ENCODE assay signal across 8 cellular contexts in genomic region chr1:205141236-205142104, GRCh38. TPM values are rescaled to one million over a fixed set of nuclear protein-coding genes. Genes with fewer than 3 reads are reported as not detected.
DNase-seq lines count a peak whose midpoint lies in the region; ATAC-seq and TF ChIP-seq lines count a peak whose summit lies in the region.

No MANE protein-coding gene starts in this region.

- no peaks in the 10 kb centered on the region for H3K27me3 Mint-ChIP-seq in Caco-2 (ENCODE audit: insufficient read depth, unreplicated experiment)
- H3K27me3 Mint-ChIP-seq in activated CD4-positive, alpha-beta T cell treated with anti-CD3 and anti-CD28 coated beads for 36 hours: no peaks in the 10 kb centered on the region

- DNase-seq in Caco-2 (peak; percentile 56 to 72), HEK293T (ENCODE audit: extremely low spot score) (peak; percentile 88), NCI-H446 treated with DMSO at 0.1 percent for 48 hours (lab: John Stamatoyannopoulos, UW) (peak; percentile 66), choroid plexus epithelial cell (ENCODE audit: low read depth) (peak; percentile 94)
- DNase-seq in activated CD4-positive, alpha-beta T cell treated with anti-CD3 and anti-CD28 coated beads for 36 hours: peak; percentile 88
- peak; percentile 57 to 66 for DNase-seq in stimulated activated CD4-positive, alpha-beta T cell treated with anti-CD3 and anti-CD28 coated beads, Interleukin-4, amount 100 ng/mL, for 4 hours

- no peaks in the 10 kb centered on the region for H3K27me3 ChIP-seq in Caco-2 (replicated peaks; ENCODE audit: control insufficient read depth, insufficient read depth, low read length)
- no peaks in the 10 kb centered on the region for H3K27me3 ChIP-seq in liver (ENCODE audit: control insufficient read depth in 4 of 4, insufficient read depth in 4 of 4, low read length in 3 of 4)

- H3K4me3 Mint-ChIP-seq in Caco-2 (ENCODE audit: unreplicated experiment): no peak overlapping the region
- H3K4me3 Mint-ChIP-seq in activated CD4-positive, alpha-beta T cell treated with anti-CD3 and anti-CD28 coated beads for 36 hours: no peak overlapping the region

- H3K9me3 Mint-ChIP-seq in Caco-2 (ENCODE audit: unreplicated experiment): no peaks in the 10 kb centered on the region
- H3K9me3 Mint-ChIP-seq in activated CD4-positive, alpha-beta T cell treated with anti-CD3 and anti-CD28 coated beads for 36 hours (ENCODE audit: low read depth): no peaks in the 10 kb centered on the region

- H3K36me3 ChIP-seq in Caco-2 (ENCODE audit: control insufficient read depth, insufficient read depth, low read length) (no peaks in the 10 kb centered on the region), liver (ENCODE audit: control insufficient read depth in 4 of 4, insufficient read depth in 3 of 4, low read depth in 1 of 4, low read length in 3 of 4) (no peaks in the 10 kb centered on the region)

- H3K4me1 ChIP-seq in Caco-2 (peaks cover 15% of the 10 kb centered on the region), liver (ENCODE audit: control insufficient read depth in 4 of 4, insufficient read depth in 4 of 4, low read length in 3 of 4) (peaks cover 4 to 14% (median 8%) of the 10 kb centered on the region in 4 donors)

- TF ChIP-seq CTCF in Caco-2 (IDR thresholded peaks at IDR 0.05; ENCODE audit: insufficient read depth in 1 of 2, low read depth in 1 of 2, low read length in 1 of 2, severe bottlenecking in 1 of 2, unreplicated experiment in 1 of 2) (peak; percentile 66 to 67), choroid plexus epithelial cell (conservative IDR thresholded peaks at IDR 0.05; ENCODE audit: low read depth, low read length) (peak; percentile 81), liver (IDR thresholded peaks at IDR 0.05; ENCODE audit: low read depth, low read length, missing input control) (peak; percentile 79)

- CTCF ChIA-PET in Caco-2 (lab: Charles Lee) (interaction anchor here (0.6 to 1.6 kb wide), 14 partner anchors 10 to 608 kb away, joined by 3 to 14 read pairs (median 4); partner anchors contain the start of genes RBBP5 and TMCC2), HEK293T (lab: Yijun Ruan, JAX) (interaction anchor here (0.6 to 2.3 kb wide), 15 partner anchors 9 to 300 kb away, joined by 3 to 21 read pairs (median 4); partner anchors contain the start of gene TMCC2)
- CTCF ChIA-PET in activated CD4-positive, alpha-beta T cell treated with anti-CD3 and anti-CD28 coated beads for 36 hours (lab: Charles Lee): interaction anchor here (0.6 to 2.4 kb wide), 52 partner anchors 9 to 352 kb away, joined by 3 to 27 read pairs (median 4); partner anchors contain the start of genes NUAK2, RBBP5 and TMCC2

- no peak overlapping the region for H3K27ac ChIP-seq in liver (ENCODE audit: low read depth in 1 of 2, low read length in 2 of 2)

- POLR2A ChIA-PET in Caco-2 (lab: Charles Lee) (interaction anchor here (0.6 kb wide), 1 partner anchor 17 kb away, joined by 6 read pairs; no protein-coding TSS in a partner anchor), HEK293T (lab: Yijun Ruan, JAX) (interaction anchor here (0.7 to 1.4 kb wide), 2 partner anchors 19 to 21 kb away, joined by 3 read pairs; no protein-coding TSS in a partner anchor)
- POLR2A ChIA-PET in activated CD4-positive, alpha-beta T cell treated with anti-CD3 and anti-CD28 coated beads for 36 hours (lab: Charles Lee): interaction anchor here (0.7 kb wide), 2 partner anchors 17 to 172 kb away, joined by 4 read pairs; no protein-coding TSS in a partner anchor

- no TSS peak for BruUV-seq in Caco-2 (replicated peaks; lab: Mats Ljungman, UMichigan)

- H3K4me3 ChIP-seq in Caco-2 (ENCODE audit: low read depth, low read length) (no peak overlapping the region), choroid plexus epithelial cell (ENCODE audit: low read depth, low read length) (peak overlapping the region; percentile 22), liver (ENCODE audit: low read depth in 1 of 3, low read length in 3 of 3) (peak overlapping the region in 1 of 3 donors; percentile 10)

- 17% methylated on average over 12 of the region's 12 CpGs for WGBS in liver

- no peaks in the 10 kb centered on the region for H3K36me3 Mint-ChIP-seq in Caco-2 (ENCODE audit: insufficient read depth, unreplicated experiment)
- peaks cover 4% of the 10 kb centered on the region for H3K36me3 Mint-ChIP-seq in activated CD4-positive, alpha-beta T cell treated with anti-CD3 and anti-CD28 coated beads for 36 hours (ENCODE audit: low read depth)

- intact Hi-C loops in Caco-2 (cut with micrococcal nuclease; ENCODE audit: unreplicated experiment): loop anchor here (1.0 kb wide), 3 partner anchors 19 to 152 kb away; no protein-coding TSS in a partner anchor
- intact Hi-C loops in activated CD4-positive, alpha-beta T cell treated with anti-CD3 and anti-CD28 coated beads for 36 hours (cut with DNase I, micrococcal nuclease): loop anchor here (1.0 kb wide), 4 partner anchors 19 to 152 kb away; no protein-coding TSS in a partner anchor

- no peaks in the 10 kb centered on the region for H3K9me3 ChIP-seq in Caco-2
- H3K9me3 ChIP-seq in liver (ENCODE audit: control insufficient read depth in 4 of 4, low read length in 3 of 4): no peaks in the 10 kb centered on the region

- peak; percentile 77 to 84 for TF ChIP-seq RAD21 in liver (IDR thresholded peaks at IDR 0.05)

- peaks cover 11% of the 10 kb centered on the region for H3K4me1 Mint-ChIP-seq in Caco-2 (ENCODE audit: low read depth, unreplicated experiment)
- peaks cover 3% of the 10 kb centered on the region for H3K4me1 Mint-ChIP-seq in activated CD4-positive, alpha-beta T cell treated with anti-CD3 and anti-CD28 coated beads for 36 hours

- peak; percentile 96 for ATAC-seq in activated CD4-positive, alpha-beta T cell treated with anti-CD3 and anti-CD28 coated beads for 36 hours
- no peak for ATAC-seq in HG03520 (IDR thresholded peaks at IDR 0.05; ENCODE audit: unreplicated experiment)

- H3K27ac Mint-ChIP-seq in Caco-2 (ENCODE audit: unreplicated experiment): no peak overlapping the region
- H3K27ac Mint-ChIP-seq in activated CD4-positive, alpha-beta T cell treated with anti-CD3 and anti-CD28 coated beads for 36 hours: no peak overlapping the region

- H3K9ac ChIP-seq in liver (ENCODE audit: low read depth in 1 of 2, low read length in 2 of 2): no peak overlapping the region

TF ChIP-seq in HEK293T, 16 proteins besides CTCF, POLR2A, EP300 and RAD21:
- TF ChIP-seq FOXM1 (IDR thresholded peaks at IDR 0.05; ENCODE audit: borderline replicate concordance) (no peak), SUZ12 (IDR thresholded peaks at IDR 0.05) (no peak), FOXK2 (IDR thresholded peaks at IDR 0.05) (no peak), FOXA1 (IDR thresholded peaks at IDR 0.05) (no peak)

TF ChIP-seq in liver, 16 proteins besides CTCF, POLR2A, EP300 and RAD21:
- TF ChIP-seq, protein P1, sequence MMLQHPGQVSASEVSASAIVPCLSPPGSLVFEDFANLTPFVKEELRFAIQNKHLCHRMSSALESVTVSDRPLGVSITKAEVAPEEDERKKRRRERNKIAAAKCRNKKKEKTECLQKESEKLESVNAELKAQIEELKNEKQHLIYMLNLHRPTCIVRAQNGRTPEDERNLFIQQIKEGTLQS (IDR thresholded peaks at IDR 0.05): no peak
- TF ChIP-seq YY1 (IDR thresholded peaks at IDR 0.05): peak; percentile 17
- no peak for TF ChIP-seq TAF1 (conservative IDR thresholded peaks at IDR 0.05)
- no peak for TF ChIP-seq SP1 (IDR thresholded peaks at IDR 0.05)
- TF ChIP-seq FOXA2 (IDR thresholded peaks at IDR 0.05): no peak
TF ChIP-seq in liver: peak in this region for 1.

RNA-seq across cellular contexts. Expression of gene RBBP5, which starts 19.7 kb away (rescaled TPM):
- total RNA-seq in Caco-2 (2022) (17.9 and 19.0 TPM in 2 replicates), liver (10 to 100 TPM; 11.6 to 12.0 TPM)
- total RNA-seq in activated CD4-positive, alpha-beta T cell treated with anti-CD3 and anti-CD28 coated beads for 36 hours: 10 to 100 TPM; 23.1 to 24.3 TPM
- 1 to 10 TPM; 4.6 to 5.3 TPM for polyA plus RNA-seq in liver

RNA-seq across cellular contexts. Expression of gene TMEM81, which starts 57.2 kb away (rescaled TPM):
- total RNA-seq in Caco-2 (2022) (3.3 and 4.3 TPM in 2 replicates), liver (1 to 10 TPM in 1 of 2 donors, under 1 TPM in 1; 0.98 to 2.8 TPM)
- total RNA-seq in activated CD4-positive, alpha-beta T cell treated with anti-CD3 and anti-CD28 coated beads for 36 hours: 1 to 10 TPM; 1.9 to 2.8 TPM
- polyA plus RNA-seq in liver: under 1 TPM; 0.78 to 0.81 TPM
